ENCODE assay signal across 2 cellular contexts in genomic region chr22:27791494-27792241, GRCh38.
TF ChIP-seq lines count a peak whose summit lies in the region.

No MANE protein-coding gene starts in this region.

TF ChIP-seq in neural cell, 6 proteins besides CTCF, POLR2A, EP300 and RAD21:
- TF ChIP-seq SMC3 (conservative IDR thresholded peaks at IDR 0.05; ENCODE audit: poor library complexity) = no peak
- no peak for TF ChIP-seq MXI1 (conservative IDR thresholded peaks at IDR 0.05; ENCODE audit: poor library complexity, severe bottlenecking)
- no peak for TF ChIP-seq POLR2AphosphoS5 (IDR thresholded peaks at IDR 0.05)
- no peak for TF ChIP-seq EZH2 (IDR thresholded peaks at IDR 0.05; ENCODE audit: borderline replicate concordance, insufficient read depth, low read length, poor library complexity, severe bottlenecking)
- TF ChIP-seq TAF1 (IDR thresholded peaks at IDR 0.05; ENCODE audit: low read depth) = no peak
- no peak for TF ChIP-seq REST (IDR thresholded peaks at IDR 0.05; ENCODE audit: borderline replicate concordance)

TF ChIP-seq in HepG2, 621 proteins besides CTCF, POLR2A, EP300 and RAD21:
- TF ChIP-seq BRF2 (CRISPR knock-in tag; IDR thresholded peaks at IDR 0.05) = no peak
- no peak for TF ChIP-seq YEATS2 (CRISPR knock-in tag; IDR thresholded peaks at IDR 0.05; ENCODE audit: borderline replicate concordance)
- TF ChIP-seq ZBTB25 (CRISPR knock-in tag; IDR thresholded peaks at IDR 0.05) = no peak
- TF ChIP-seq ZBTB43 (CRISPR knock-in tag; conservative IDR thresholded peaks at IDR 0.05) = no peak
- no peak for TF ChIP-seq DPF2 (CRISPR knock-in tag; IDR thresholded peaks at IDR 0.05; ENCODE audit: borderline replicate concordance, low read depth)
- no peak for TF ChIP-seq ZNF280B (CRISPR knock-in tag; IDR thresholded peaks at IDR 0.05; ENCODE audit: borderline replicate concordance)
- no peak for TF ChIP-seq KDM5A (IDR thresholded peaks at IDR 0.05; ENCODE audit: borderline replicate concordance, low read length)
- TF ChIP-seq ZBTB26 (CRISPR knock-in tag; IDR thresholded peaks at IDR 0.05; ENCODE audit: borderline replicate concordance) = no peak
- TF ChIP-seq ZNF121 (CRISPR knock-in tag; IDR thresholded peaks at IDR 0.05) = no peak
- no peak for TF ChIP-seq TEAD2 (CRISPR knock-in tag; IDR thresholded peaks at IDR 0.05)
- no peak for TF ChIP-seq NCOA1 (CRISPR knock-in tag; IDR thresholded peaks at IDR 0.05)
- no peak for TF ChIP-seq THYN1 (CRISPR knock-in tag; IDR thresholded peaks at IDR 0.05; ENCODE audit: borderline replicate concordance, low read depth)
- TF ChIP-seq ZSCAN29 (CRISPR knock-in tag; conservative IDR thresholded peaks at IDR 0.05) = no peak
- no peak for TF ChIP-seq HCFC1 (IDR thresholded peaks at IDR 0.05; ENCODE audit: low read depth, low read length)
